Comparison of ENCODE assay signal across 8 cellular contexts in the genomic region with DNA sequence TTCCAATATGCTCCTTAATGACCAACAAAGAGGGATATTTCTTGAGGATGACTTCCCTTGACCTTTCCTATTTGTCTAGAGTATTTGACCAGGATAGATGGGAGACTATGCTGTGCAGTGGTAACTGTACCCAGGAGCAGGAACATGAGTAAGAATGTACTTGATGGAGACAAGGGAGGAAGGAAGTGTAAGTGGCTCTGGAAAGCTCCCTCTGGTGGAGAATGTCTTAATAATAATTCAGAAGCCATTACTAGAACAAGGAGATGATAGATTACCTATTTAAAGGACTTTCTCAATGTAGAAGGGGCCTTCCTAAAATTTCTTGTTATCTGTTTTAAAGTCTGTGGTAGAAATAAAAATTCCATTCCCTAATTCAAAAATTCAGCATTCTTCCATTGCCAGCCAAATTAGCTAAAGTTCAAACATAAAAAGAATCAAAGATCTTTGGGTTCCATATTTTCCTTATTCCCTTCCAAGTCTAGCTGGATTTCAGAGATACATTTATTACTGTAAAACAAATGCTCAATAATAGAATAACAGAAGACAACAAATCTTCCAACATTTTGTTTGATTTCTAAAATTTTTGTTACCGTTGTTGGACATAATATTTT.
DNase-seq lines count a peak whose midpoint lies in the region; ATAC-seq and TF ChIP-seq lines count a peak whose summit lies in the region.

No MANE protein-coding gene starts in this region.

- H4K20me1 ChIP-seq in neural cell (ENCODE audit: insufficient read depth), result no peaks in the 10 kb centered on the region

- H3K9me2 ChIP-seq in neural cell (ENCODE audit: insufficient read depth, low read length), result no peaks in the 10 kb centered on the region

- TF ChIP-seq CTCF in C4-2B (conservative IDR thresholded peaks at IDR 0.05) (peak; percentile 70), neural cell (IDR thresholded peaks at IDR 0.05; ENCODE audit: poor library complexity, severe bottlenecking) (peak; percentile 45)

- no peak overlapping the region for H3K9ac ChIP-seq in neural cell (ENCODE audit: low read length)

- H3K9me3 ChIP-seq in neural cell (ENCODE audit: low read length), result no peaks in the 10 kb centered on the region

- H3K79me2 ChIP-seq in neural cell (replicated peaks; ENCODE audit: insufficient read depth, low read length), result no peaks in the 10 kb centered on the region

- H3K4me2 ChIP-seq in neural cell (ENCODE audit: low read length), result no peak overlapping the region

- no peaks in the 10 kb centered on the region for H3K36me3 ChIP-seq in neural cell (ENCODE audit: insufficient read depth, low read length)

- no peak for TF ChIP-seq EP300 in neural cell (conservative IDR thresholded peaks at IDR 0.05; ENCODE audit: poor library complexity, severe bottlenecking)

- no peaks in the 10 kb centered on the region for H3F3A ChIP-seq in neural cell (ENCODE audit: insufficient read depth, low read length, poor library complexity, severe bottlenecking)

- TF ChIP-seq RAD21 in neural cell (conservative IDR thresholded peaks at IDR 0.05), result peak; percentile 30

- no peak overlapping the region for H3K27ac ChIP-seq in C4-2B
- H3K27ac ChIP-seq in neural cell (ENCODE audit: low read length), result no peak overlapping the region

- ATAC-seq in GM18907 (IDR thresholded peaks at IDR 0.05; ENCODE audit: unreplicated experiment), result peak; percentile 92
- ATAC-seq in HG03097 (IDR thresholded peaks at IDR 0.05; ENCODE audit: low FRiP score, unreplicated experiment), result peak; percentile 73

- peak; percentile 12 for DNase-seq in NCI-H526 treated with DMSO at 0.1 percent for 48 hours (lab: John Stamatoyannopoulos, UW)
- DNase-seq in dermis microvascular lymphatic vessel endothelial cell (ENCODE audit: low read depth in 2 of 2), result peak; percentile 10 to 28
- DNase-seq in GF-D8 (lab: John Stamatoyannopoulos, UW), result no peak
- no peak for DNase-seq in stimulated activated CD4-positive, alpha-beta T cell treated with anti-CD3 and anti-CD28 coated beads, Interleukin-4, amount 100 ng/mL, for 1 hour

- H3K27me3 ChIP-seq in neural cell (ENCODE audit: insufficient read depth, low read depth, low read length), result no peaks in the 10 kb centered on the region

- H3K4me3 ChIP-seq in neural cell (ENCODE audit: low read length), result no peak overlapping the region

- no peak overlapping the region for H2AFZ ChIP-seq in neural cell (ENCODE audit: low read depth, low read length)

TF ChIP-seq in neural cell, 6 proteins besides CTCF, POLR2A, EP300 and RAD21:
- TF ChIP-seq EZH2 (IDR thresholded peaks at IDR 0.05; ENCODE audit: borderline replicate concordance, insufficient read depth, low read length, poor library complexity, severe bottlenecking) (no peak), SMC3 (conservative IDR thresholded peaks at IDR 0.05; ENCODE audit: poor library complexity) (peak; percentile 42)

Comparison
In these comparisons a context has a peak if more than half of its experiments do, and no peak if none do; other contexts are left out.
1. DNase-seq: peak in NCI-H526 treated with DMSO at 0.1 percent for 48 hours (single experiment) and dermis microvascular lymphatic vessel endothelial cell (2 of 2); none in GF-D8 (single experiment) and stimulated activated CD4-positive, alpha-beta T cell treated with anti-CD3 and anti-CD28 coated beads, Interleukin-4, amount 100 ng/mL, for 1 hour (single experiment).